ENCODE assay signal across 1 cellular context in the genomic region with DNA sequence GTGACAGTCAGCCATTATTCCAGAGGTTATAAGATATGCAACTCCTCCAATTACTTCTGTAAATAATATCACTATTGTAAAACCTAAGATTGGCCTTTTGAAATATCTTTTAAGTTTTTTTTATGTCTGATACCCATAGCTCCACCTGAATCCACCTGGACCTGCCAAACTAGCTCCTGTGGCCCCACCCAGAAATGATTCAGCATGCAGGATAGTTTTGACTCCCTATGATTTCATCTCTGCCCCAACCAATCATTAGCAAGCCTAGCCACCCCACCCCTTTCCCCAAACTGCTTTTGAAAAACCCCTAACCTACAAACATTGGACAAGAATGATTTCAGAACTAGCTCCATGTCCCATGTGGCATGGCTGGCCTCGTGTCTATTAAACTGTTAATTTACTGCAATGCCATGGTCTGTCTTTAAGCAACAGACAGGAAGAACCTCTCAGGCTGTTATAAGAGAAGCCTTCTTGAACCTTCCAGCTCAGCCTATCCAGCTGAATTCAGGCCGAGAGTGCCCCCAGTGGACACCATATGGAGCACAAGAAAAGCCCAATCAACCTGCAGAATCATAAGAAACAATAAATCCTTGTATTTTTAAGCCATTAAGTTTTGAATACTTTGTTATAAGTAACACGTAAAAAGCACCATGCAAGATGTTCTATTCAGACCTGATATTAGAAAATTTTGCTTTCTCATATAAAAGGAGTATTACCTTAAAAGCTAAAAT.
TF ChIP-seq lines count a peak whose summit lies in the region.

No MANE protein-coding gene starts in this region.

TF ChIP-seq in SK-N-SH treated with all-trans-retinoic acid at 6 μM for 48 hours, 23 proteins besides CTCF, POLR2A, EP300 and RAD21 (continued from another document):
- TF ChIP-seq, protein P1, sequence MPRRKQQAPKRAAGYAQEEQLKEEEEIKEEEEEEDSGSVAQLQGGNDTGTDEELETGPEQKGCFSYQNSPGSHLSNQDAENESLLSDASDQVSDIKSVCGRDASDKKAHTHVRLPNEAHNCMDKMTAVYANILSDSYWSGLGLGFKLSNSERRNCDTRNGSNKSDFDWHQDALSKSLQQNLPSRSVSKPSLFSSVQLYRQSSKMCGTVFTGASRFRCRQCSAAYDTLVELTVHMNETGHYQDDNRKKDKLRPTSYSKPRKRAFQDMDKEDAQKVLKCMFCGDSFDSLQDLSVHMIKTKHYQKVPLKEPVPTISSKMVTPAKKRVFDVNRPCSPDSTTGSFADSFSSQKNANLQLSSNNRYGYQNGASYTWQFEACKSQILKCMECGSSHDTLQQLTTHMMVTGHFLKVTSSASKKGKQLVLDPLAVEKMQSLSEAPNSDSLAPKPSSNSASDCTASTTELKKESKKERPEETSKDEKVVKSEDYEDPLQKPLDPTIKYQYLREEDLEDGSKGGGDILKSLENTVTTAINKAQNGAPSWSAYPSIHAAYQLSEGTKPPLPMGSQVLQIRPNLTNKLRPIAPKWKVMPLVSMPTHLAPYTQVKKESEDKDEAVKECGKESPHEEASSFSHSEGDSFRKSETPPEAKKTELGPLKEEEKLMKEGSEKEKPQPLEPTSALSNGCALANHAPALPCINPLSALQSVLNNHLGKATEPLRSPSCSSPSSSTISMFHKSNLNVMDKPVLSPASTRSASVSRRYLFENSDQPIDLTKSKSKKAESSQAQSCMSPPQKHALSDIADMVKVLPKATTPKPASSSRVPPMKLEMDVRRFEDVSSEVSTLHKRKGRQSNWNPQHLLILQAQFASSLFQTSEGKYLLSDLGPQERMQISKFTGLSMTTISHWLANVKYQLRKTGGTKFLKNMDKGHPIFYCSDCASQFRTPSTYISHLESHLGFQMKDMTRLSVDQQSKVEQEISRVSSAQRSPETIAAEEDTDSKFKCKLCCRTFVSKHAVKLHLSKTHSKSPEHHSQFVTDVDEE (CRISPR knock-in tag; IDR thresholded peaks at IDR 0.05), result no peak
- TF ChIP-seq ZC3H10 (CRISPR knock-in tag; IDR thresholded peaks at IDR 0.05) (no peak), RARB (CRISPR knock-in tag; IDR thresholded peaks at IDR 0.05) (no peak), PPARA (CRISPR knock-in tag; IDR thresholded peaks at IDR 0.05; ENCODE audit: borderline replicate concordance) (no peak), ARNTL (CRISPR knock-in tag; IDR thresholded peaks at IDR 0.05; ENCODE audit: borderline replicate concordance, low read depth) (no peak), POU6F1 (CRISPR knock-in tag; IDR thresholded peaks at IDR 0.05; ENCODE audit: borderline replicate concordance, low read depth) (no peak), ZNF70 (CRISPR knock-in tag; IDR thresholded peaks at IDR 0.05) (no peak), ZNF8 (CRISPR knock-in tag; IDR thresholded peaks at IDR 0.05) (no peak), CREB5 (CRISPR knock-in tag; IDR thresholded peaks at IDR 0.05; ENCODE audit: low read depth) (no peak), OSR1 (CRISPR knock-in tag; IDR thresholded peaks at IDR 0.05) (no peak), ZFP30 (CRISPR knock-in tag; IDR thresholded peaks at IDR 0.05) (no peak), PATZ1 (CRISPR knock-in tag; IDR thresholded peaks at IDR 0.05; ENCODE audit: borderline replicate concordance) (no peak), ZFP3 (CRISPR knock-in tag; IDR thresholded peaks at IDR 0.05) (no peak), ISL1 (CRISPR knock-in tag; IDR thresholded peaks at IDR 0.05) (no peak), TOX (CRISPR knock-in tag; IDR thresholded peaks at IDR 0.05; ENCODE audit: borderline replicate concordance) (no peak), TCF4 (CRISPR knock-in tag; IDR thresholded peaks at IDR 0.05; ENCODE audit: borderline replicate concordance) (no peak), GLIS3 (CRISPR knock-in tag; IDR thresholded peaks at IDR 0.05) (no peak)
